Comparison of ENCODE assay signal across 20 cellular contexts in the genomic region with DNA sequence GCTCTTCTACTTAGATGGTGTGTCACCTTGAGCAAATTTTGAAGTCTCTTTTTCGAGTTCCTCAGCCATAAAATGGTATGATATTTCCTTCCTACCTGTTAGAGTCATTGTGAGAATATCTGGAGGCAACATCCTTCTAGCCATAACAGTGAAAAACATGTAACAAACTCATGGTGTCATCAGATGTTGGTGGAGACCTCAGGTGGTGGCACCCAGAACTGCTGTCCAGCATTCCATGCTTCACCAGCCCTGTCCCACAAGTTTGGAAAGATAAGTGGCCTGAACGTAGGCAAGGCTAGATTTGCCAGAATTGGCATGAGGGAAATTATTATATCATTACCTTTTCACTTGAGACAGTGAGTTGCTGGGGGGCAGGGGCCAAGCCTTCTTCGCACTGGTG. TPM values are rescaled to one million over a fixed set of nuclear protein-coding genes. Genes with fewer than 3 reads are reported as not detected.
DNase-seq lines count a peak whose midpoint lies in the region; ATAC-seq, FAIRE-seq and TF ChIP-seq lines count a peak whose summit lies in the region.
"Had no signal": no experiment of that assay in that cellular context is flagged by ENCODE, and none has a peak within 500 bp of the region (broad histone marks: within the 10 kb centered on the region; RNA-seq: fewer than 3 reads in every experiment).

No MANE protein-coding gene starts in this region.

- in situ Hi-C loops in HepG2 (cut with HindIII; ENCODE audit: extremely low pct_ligation_motif_present, low pct_unique_long_range_greater_than_20kb) = no loop called here
- in situ Hi-C loops in SK-MEL-5 (cut with HindIII; ENCODE audit: low pct_unique_long_range_greater_than_20kb, low sequenced_read_pairs) = no loop called here

- BruUV-seq in HepG2 (replicated peaks; lab: Mats Ljungman, UMichigan) = no TSS peak

- CTCF ChIA-PET in HepG2 (lab: Yijun Ruan, JAX; ENCODE audit: low intra/inter-chr PET ratio, low total read pairs) = no interaction called here

- H3K27me3 ChIP-seq in liver (ENCODE audit: control insufficient read depth in 4 of 4, insufficient read depth in 4 of 4, low read length in 3 of 4) (no peaks in the 10 kb centered on the region), HepG2 (ENCODE audit: control insufficient read depth in 1 of 2, insufficient read depth in 2 of 2, low read length in 2 of 2) (no peaks in the 10 kb centered on the region), keratinocyte (ENCODE audit: control insufficient read depth, extremely low read depth, insufficient read depth, low read length) (peaks cover 4% of the 10 kb centered on the region), Peyer's patch (no peaks in the 10 kb centered on the region)
- H3K27me3 ChIP-seq: BLaER1 had no signal

- H3K4me1 ChIP-seq in liver (ENCODE audit: control insufficient read depth in 4 of 4, insufficient read depth in 4 of 4, low read length in 3 of 4) (peaks cover 0 to 2% (median 0%) of the 10 kb centered on the region in 4 donors), HepG2 (ENCODE audit: insufficient read depth, low read length) (no peaks in the 10 kb centered on the region), keratinocyte (ENCODE audit: control insufficient read depth, extremely low read depth, insufficient read depth, low read length) (peaks cover under 1% of the 10 kb centered on the region), Peyer's patch (no peaks in the 10 kb centered on the region)
- H3K4me1 ChIP-seq: HAP-1 had no signal

- WGBS in liver = 91% methylated on average over 3 of the region's 3 CpGs
- WGBS in HepG2 (ENCODE audit: low lambda C conversion rate) = 25% methylated on average over 2 of the region's 3 CpGs

- DNase-seq in HepG2 (ENCODE audit: low spot score) = no peak
- peak; percentile 5 for DNase-seq in SK-MEL-5 (ENCODE audit: low read depth, low spot score)
- DNase-seq in keratinocyte (ENCODE audit: low read depth, low spot score) = no peak
- no peak for DNase-seq in Peyer's patch
- no peak for DNase-seq in NCI-H1092 (lab: John Stamatoyannopoulos, UW)
- DNase-seq: Calu3; CD8-positive, alpha-beta T cell; NCI-H1105 treated with DMSO at 0.1 percent for 48 hours; NCI-H1694; NCI-H2081 treated with DMSO at 0.1 percent for 48 hours; NCI-H510A; NCI-H774; SHP77 treated with DMSO at 0.1 percent for 48 hours had no signal

- ATAC-seq in HepG2 = no peak
- ATAC-seq in HG02763 (IDR thresholded peaks at IDR 0.05; ENCODE audit: unreplicated experiment) = no peak
- ATAC-seq: CD8-positive, alpha-beta T cell; SK-N-SH treated with all-trans-retinoic acid at 6 μM for 48 hours had no signal

- TF ChIP-seq EP300 in HepG2 (IDR thresholded peaks at IDR 0.05; ENCODE audit: low read depth in 2 of 2, low read length in 2 of 2) (no peak), HepG2 (CRISPR knock-in tag; IDR thresholded peaks at IDR 0.05; ENCODE audit: borderline replicate concordance) (no peak)

- H3K9me3 ChIP-seq in liver (ENCODE audit: control insufficient read depth in 4 of 4, low read length in 3 of 4) = no peaks in the 10 kb centered on the region
- peaks cover 31% of the 10 kb centered on the region for H3K9me3 ChIP-seq in HepG2 (ENCODE audit: low read length)
- peaks cover 13% of the 10 kb centered on the region for H3K9me3 ChIP-seq in keratinocyte (ENCODE audit: control insufficient read depth, low read depth, low read length)
- H3K9me3 ChIP-seq in Peyer's patch = peaks cover 0 to 4% (median 0%) of the 10 kb centered on the region in 4 donors
- H3K9me3 ChIP-seq: HAP-1 had no signal

- TF ChIP-seq RAD21 in liver (IDR thresholded peaks at IDR 0.05) (peak in 1 of 2 donors; percentile 76), HepG2 (CRISPR knock-in tag; IDR thresholded peaks at IDR 0.05) (no peak)

- H3K36me3 ChIP-seq in liver (ENCODE audit: control insufficient read depth in 4 of 4, insufficient read depth in 3 of 4, low read depth in 1 of 4, low read length in 3 of 4) (no peaks in the 10 kb centered on the region), HepG2 (replicated peaks in 1 of 2; ENCODE audit: control insufficient read depth in 1 of 2, insufficient read depth in 2 of 2, low read length in 2 of 2) (no peaks in the 10 kb centered on the region), keratinocyte (ENCODE audit: control insufficient read depth in 2 of 2, extremely low read depth in 1 of 2, insufficient read depth in 2 of 2, low read length in 2 of 2) (no peaks in the 10 kb centered on the region), Peyer's patch (no peaks in the 10 kb centered on the region)
- H3K36me3 ChIP-seq: BLaER1, HAP-1 had no signal

- TF ChIP-seq CTCF in liver (IDR thresholded peaks at IDR 0.05; ENCODE audit: low read depth, low read length, missing input control) (peak; percentile 18), HepG2 (CRISPR knock-in tag; IDR thresholded peaks at IDR 0.05) (no peak), keratinocyte (optimal IDR thresholded peaks at IDR 0.05 in 1 of 3, IDR thresholded peaks at IDR 0.05 in 1 of 3, conservative IDR thresholded peaks at IDR 0.05 in 1 of 3; ENCODE audit: extremely low read depth in 1 of 3, insufficient read depth in 2 of 3, low read length in 3 of 3) (peak in 2 of 3 experiments; percentile 13 to 19), Peyer's patch (IDR thresholded peaks at IDR 0.05) (no peak)

- H3K9me1 ChIP-seq in keratinocyte (ENCODE audit: control insufficient read depth, extremely low read depth, insufficient read depth, low read length) = no peaks in the 10 kb centered on the region

- H4K20me1 ChIP-seq in HepG2 (ENCODE audit: insufficient read depth, low read length) (no peaks in the 10 kb centered on the region), keratinocyte (ENCODE audit: control insufficient read depth, extremely low read depth, insufficient read depth, low read length) (no peaks in the 10 kb centered on the region)
- H4K20me1 ChIP-seq: BLaER1 had no signal

- H3K4me3 ChIP-seq in liver (ENCODE audit: low read depth in 1 of 3, low read length in 3 of 3) = no peak overlapping the region
- H3K4me3 ChIP-seq in HepG2 (replicated peaks in 1 of 3; ENCODE audit: insufficient read depth in 1 of 3, low read depth in 2 of 3, low read length in 3 of 3) = no peak overlapping the region
- H3K4me3 ChIP-seq in keratinocyte (ENCODE audit: control insufficient read depth in 2 of 3, extremely low read depth in 1 of 3, insufficient read depth in 2 of 3, low read depth in 1 of 3, low read length in 3 of 3) = no peak overlapping the region
- H3K4me3 ChIP-seq in Peyer's patch = no peak overlapping the region
- H3K4me3 ChIP-seq: BLaER1, HAP-1 had no signal

- FAIRE-seq in HepG2 (lab: Jason Lieb, UNC) (no peak), keratinocyte (lab: Jason Lieb, UNC) (no peak)

- no peak for TF ChIP-seq POLR2A in HepG2 (IDR thresholded peaks at IDR 0.05; ENCODE audit: insufficient read depth in 1 of 2, low read depth in 2 of 2, low read length in 2 of 2)
- TF ChIP-seq POLR2A in Peyer's patch (IDR thresholded peaks at IDR 0.05) = no peak

- POLR2A ChIA-PET in HepG2 (lab: Yijun Ruan, JAX) = no interaction called here

- H3K4me2 ChIP-seq in HepG2 (ENCODE audit: low read depth, low read length) (no peak overlapping the region), keratinocyte (ENCODE audit: control insufficient read depth, extremely low read depth, insufficient read depth, low read depth, low read length) (no peak overlapping the region)
- H3K4me2 ChIP-seq: BLaER1 had no signal

- H3K27ac ChIP-seq in liver (ENCODE audit: low read depth in 1 of 2, low read length in 2 of 2) (no peak overlapping the region), HepG2 (ENCODE audit: extremely low read length, insufficient read depth, low read length) (no peak overlapping the region), keratinocyte (ENCODE audit: control insufficient read depth, insufficient read depth, low read length) (no peak overlapping the region), Peyer's patch (no peak overlapping the region)
- H3K27ac ChIP-seq: BLaER1 had no signal

- no peak overlapping the region for H2AFZ ChIP-seq in HepG2 (ENCODE audit: low read length)
- no peak overlapping the region for H2AFZ ChIP-seq in keratinocyte (ENCODE audit: control insufficient read depth, low read length)

- no peaks in the 10 kb centered on the region for H3K79me2 ChIP-seq in HepG2 (ENCODE audit: insufficient read depth, low read length)
- H3K79me2 ChIP-seq in keratinocyte (ENCODE audit: control insufficient read depth, insufficient read depth, low read length) = no peaks in the 10 kb centered on the region

- intact Hi-C loops in HepG2 (cut with micrococcal nuclease; ENCODE audit: unreplicated experiment) = no loop called here

- H3K9ac ChIP-seq in liver (ENCODE audit: low read depth in 1 of 2, low read length in 2 of 2) (no peak overlapping the region), HepG2 (ENCODE audit: insufficient read depth, low read depth, low read length) (no peak overlapping the region), keratinocyte (ENCODE audit: control insufficient read depth, extremely low read depth, insufficient read depth, low read length) (no peak overlapping the region)
- H3K9ac ChIP-seq: BLaER1 had no signal

- dilution Hi-C loops in keratinocyte (cut with MboI; ENCODE audit: extremely low pct_ligation_motif_present, low sequenced_read_pairs) = no loop called here

RNA-seq across cellular contexts. Expression of gene GASK1A, which starts 30.4 kb away (rescaled TPM):
- total RNA-seq in liver = 10 to 100 TPM in 1 of 2 donors, under 1 TPM in 1; 0.79 to 22.8 TPM
- 1 to 10 TPM; 4.1 to 5.1 TPM for polyA plus RNA-seq in liver
- total RNA-seq in HepG2 (2016; rRNA removed; fragmentation: Illumina TruSeq; extraction: Trizol) = not detected in 2 replicates
- total RNA-seq in HepG2 (2016; cell fraction: cytosol; rRNA removed; fragmentation: Illumina TruSeq; extraction: Trizol; ENCODE audit: low read depth) = not detected in 2 replicates
- not detected in 2 replicates for total RNA-seq in HepG2 (2016; cell fraction: insoluble cytoplasmic fraction; rRNA removed; fragmentation: Illumina TruSeq; extraction: Trizol)
- not detected in 2 replicates for total RNA-seq in HepG2 (2016; cell fraction: membrane; rRNA removed; fragmentation: Illumina TruSeq; extraction: Trizol)
- not detected in 2 replicates for total RNA-seq in HepG2 (2016; cell fraction: nucleus; rRNA removed; fragmentation: Illumina TruSeq; extraction: Trizol)
- polyA plus RNA-seq in HepG2 (2011; rRNA removed) = not detected in 2 replicates
- not detected in 2 replicates for polyA plus RNA-seq in HepG2 (2011; cell fraction: cytosol; rRNA removed)
- polyA plus RNA-seq in HepG2 (2011; cell fraction: nucleus; rRNA removed) = not detected in 2 replicates
- not detected in 2 replicates for polyA plus RNA-seq in HepG2 (2012)
- not detected in 2 replicates for polyA plus RNA-seq in HepG2 (2016; cell fraction: cytosol; fragmentation: Illumina TruSeq; extraction: Trizol; ENCODE audit: low read depth)
- not detected in 2 replicates for polyA plus RNA-seq in HepG2 (2016; cell fraction: insoluble cytoplasmic fraction; fragmentation: Illumina TruSeq; extraction: Trizol; ENCODE audit: low read depth)
- not detected in 2 replicates for polyA plus RNA-seq in HepG2 (2016; cell fraction: membrane; fragmentation: Illumina TruSeq; extraction: Trizol; ENCODE audit: low read depth)
- not detected in 2 replicates for polyA plus RNA-seq in HepG2 (2016; cell fraction: nucleus; fragmentation: Illumina TruSeq; extraction: Trizol; ENCODE audit: insufficient read depth, low read depth)
- polyA minus RNA-seq in HepG2 (2011; rRNA and poly(A)+ RNA removed; ENCODE audit: low replicate concordance) = not detected in 2 replicates
- not detected in 2 replicates for polyA minus RNA-seq in HepG2 (2011; cell fraction: cytosol; rRNA and poly(A)+ RNA removed)
- not detected in 2 replicates for polyA minus RNA-seq in HepG2 (2011; cell fraction: nucleus; rRNA and poly(A)+ RNA removed)
- 0.11 TPM in 1 of 2 replicates, not detected in the other for total RNA-seq in SK-MEL-5 (2014; rRNA removed; shearing (Covaris generic))
- not detected in 2 replicates for polyA plus RNA-seq in SK-MEL-5 (2015; cell fraction: cytosol; rRNA removed)
- 0.15 and 0.24 TPM in 2 replicates for polyA plus RNA-seq in SK-MEL-5 (2015; cell fraction: nucleus; rRNA removed)
- 0.16 to 0.58 TPM (median 0.30 TPM) in 3 replicates for polyA plus RNA-seq in keratinocyte
- 0.39 TPM for polyA plus RNA-seq in keratinocyte (2011; ENCODE audit: low read depth)
- 0.18 TPM in 2 replicates for polyA plus RNA-seq in keratinocyte (2011; cell fraction: cytosol; rRNA removed)
- 0.73 and 0.95 TPM in 2 replicates for polyA plus RNA-seq in keratinocyte (2011; cell fraction: nucleus; rRNA removed)
- 0.14 and 1.2 TPM in 2 replicates for polyA plus RNA-seq in keratinocyte (2012; ENCODE audit: low replicate concordance)
- polyA minus RNA-seq in keratinocyte = 0.32 to 0.40 TPM in 2 of 3 replicates, not detected in the other
- polyA minus RNA-seq in keratinocyte (2011; cell fraction: cytosol; rRNA and poly(A)+ RNA removed) = not detected
- 0.95 and 1.3 TPM in 2 replicates for polyA minus RNA-seq in keratinocyte (2011; cell fraction: nucleus; rRNA and poly(A)+ RNA removed)
- 1 to 10 TPM; 1.8 to 9.1 (median 6.3) TPM for total RNA-seq in Peyer's patch
- total RNA-seq: OCI-LY7, RPMI7951 had no signal

Comparison
In these comparisons a context has a peak if more than half of its experiments do, and no peak if none do; other contexts are left out.
1. CTCF ChIP-seq: peak in liver (single experiment) and keratinocyte (2 of 3); none in HepG2 (single experiment) and Peyer's patch (0 of 6).